In the genomic region with DNA sequence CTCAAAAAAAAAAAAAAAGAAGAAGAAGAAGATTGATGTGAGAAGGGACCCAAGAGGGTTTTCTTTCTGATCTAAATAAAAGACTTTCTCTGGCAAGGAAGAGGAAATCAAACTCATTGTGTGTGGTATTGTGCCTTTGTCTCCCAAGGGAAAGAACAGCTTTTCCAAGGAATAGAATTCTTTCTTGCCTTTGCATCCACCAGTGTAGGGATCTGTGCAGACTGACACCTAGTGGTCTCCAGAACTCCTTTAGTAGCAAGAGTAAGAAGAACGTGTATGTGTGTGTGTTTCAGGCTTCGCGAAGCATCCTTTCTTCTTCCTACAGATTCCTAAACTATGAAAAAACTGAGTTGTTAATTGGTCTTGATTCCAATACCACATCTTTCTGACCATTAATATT, we compare ENCODE assay signal across 8 cellular contexts. TPM values are rescaled to one million over a fixed set of nuclear protein-coding genes. Genes with fewer than 3 reads are reported as not detected.
DNase-seq lines count a peak whose midpoint lies in the region; ATAC-seq, FAIRE-seq and TF ChIP-seq lines count a peak whose summit lies in the region.

No MANE protein-coding gene starts in this region.

- no peak overlapping the region for H3K4me3 Mint-ChIP-seq in astrocyte (ENCODE audit: unreplicated experiment)
- no peak overlapping the region for H3K4me3 Mint-ChIP-seq in activated T-helper 2 cell treated with anti-CD3 and anti-CD28 coated beads, Interferon-gamma antibody, Interleukin-2, Interleukin-4, amounts not matched to agents 10 μg/mL and 5 μg/mL and 100 μg/mL, durations not matched to agents 14 hours and 24 hours and 36 hours (ENCODE audit: low read depth)

- H3K27ac Mint-ChIP-seq in astrocyte (ENCODE audit: unreplicated experiment) = no peak overlapping the region
- no peak overlapping the region for H3K27ac Mint-ChIP-seq in activated T-helper 2 cell treated with anti-CD3 and anti-CD28 coated beads, Interferon-gamma antibody, Interleukin-2, Interleukin-4, amounts not matched to agents 10 μg/mL and 5 μg/mL and 100 μg/mL, durations not matched to agents 14 hours and 24 hours and 36 hours

- H3K27me3 Mint-ChIP-seq in astrocyte (ENCODE audit: low read depth, unreplicated experiment) = no peaks in the 10 kb centered on the region
- peaks cover 30% of the 10 kb centered on the region for H3K27me3 Mint-ChIP-seq in activated T-helper 2 cell treated with anti-CD3 and anti-CD28 coated beads, Interferon-gamma antibody, Interleukin-2, Interleukin-4, amounts not matched to agents 10 μg/mL and 5 μg/mL and 100 μg/mL, durations not matched to agents 14 hours and 24 hours and 36 hours (ENCODE audit: low read depth)

- in situ Hi-C loops in ACHN (cut with HindIII; ENCODE audit: low pct_ligation_motif_present, low pct_unique_long_range_greater_than_20kb, low sequenced_read_pairs) = no loop called here

- H3K36me3 Mint-ChIP-seq in astrocyte (ENCODE audit: low read depth, unreplicated experiment) = no peaks in the 10 kb centered on the region
- H3K36me3 Mint-ChIP-seq in activated T-helper 2 cell treated with anti-CD3 and anti-CD28 coated beads, Interferon-gamma antibody, Interleukin-2, Interleukin-4, amounts not matched to agents 10 μg/mL and 5 μg/mL and 100 μg/mL, durations not matched to agents 14 hours and 24 hours and 36 hours (ENCODE audit: low read depth) = no peaks in the 10 kb centered on the region

- no peak for ATAC-seq in HG02642 (IDR thresholded peaks at IDR 0.05; ENCODE audit: poor library complexity, unreplicated experiment)

- H3K4me1 ChIP-seq in astrocyte (ENCODE audit: insufficient read depth, low read length) = no peaks in the 10 kb centered on the region
- no peaks in the 10 kb centered on the region for H3K4me1 ChIP-seq in keratinocyte (ENCODE audit: control insufficient read depth, extremely low read depth, insufficient read depth, low read length)

- H3K9me1 ChIP-seq in keratinocyte (ENCODE audit: control insufficient read depth, extremely low read depth, insufficient read depth, low read length) = no peaks in the 10 kb centered on the region

- H2AFZ ChIP-seq in astrocyte (ENCODE audit: low read depth, low read length) (no peak overlapping the region), keratinocyte (ENCODE audit: control insufficient read depth, low read length) (no peak overlapping the region)

- H3K9ac ChIP-seq in astrocyte (ENCODE audit: low read length) (no peak overlapping the region), keratinocyte (ENCODE audit: control insufficient read depth, extremely low read depth, insufficient read depth, low read length) (no peak overlapping the region)

- H3K4me1 Mint-ChIP-seq in astrocyte (ENCODE audit: low read depth, unreplicated experiment) = no peaks in the 10 kb centered on the region
- no peaks in the 10 kb centered on the region for H3K4me1 Mint-ChIP-seq in activated T-helper 2 cell treated with anti-CD3 and anti-CD28 coated beads, Interferon-gamma antibody, Interleukin-2, Interleukin-4, amounts not matched to agents 10 μg/mL and 5 μg/mL and 100 μg/mL, durations not matched to agents 14 hours and 24 hours and 36 hours (ENCODE audit: low read depth)

- H3K4me3 ChIP-seq in H7 (ENCODE audit: insufficient read depth, low read depth, low read length) = no peak overlapping the region
- H3K4me3 ChIP-seq in astrocyte (ENCODE audit: insufficient read depth, low read depth, low read length) = no peak overlapping the region
- H3K4me3 ChIP-seq in keratinocyte (ENCODE audit: control insufficient read depth in 2 of 3, extremely low read depth in 1 of 3, insufficient read depth in 2 of 3, low read depth in 1 of 3, low read length in 3 of 3) = no peak overlapping the region

- TF ChIP-seq CTCF in astrocyte (IDR thresholded peaks at IDR 0.05; ENCODE audit: insufficient read depth, low read depth, low read length) (peak; percentile 68), keratinocyte (optimal IDR thresholded peaks at IDR 0.05 in 1 of 3, IDR thresholded peaks at IDR 0.05 in 1 of 3, conservative IDR thresholded peaks at IDR 0.05 in 1 of 3; ENCODE audit: extremely low read depth in 1 of 3, insufficient read depth in 2 of 3, low read length in 3 of 3) (peak; percentile 51 to 65 (median 57))

- no peaks in the 10 kb centered on the region for H4K20me1 ChIP-seq in astrocyte (ENCODE audit: insufficient read depth, low read length)
- H4K20me1 ChIP-seq in keratinocyte (ENCODE audit: control insufficient read depth, extremely low read depth, insufficient read depth, low read length) = no peaks in the 10 kb centered on the region

- intact Hi-C loops in activated T-helper 2 cell treated with anti-CD3 and anti-CD28 coated beads, Interferon-gamma antibody, Interleukin-2, Interleukin-4, amounts not matched to agents 10 μg/mL and 5 μg/mL and 100 μg/mL, durations not matched to agents 14 hours and 24 hours and 36 hours (cut with micrococcal nuclease) = no loop called here

- no peak overlapping the region for H3K27ac ChIP-seq in astrocyte (ENCODE audit: low read depth, low read length)
- no peak overlapping the region for H3K27ac ChIP-seq in keratinocyte (ENCODE audit: control insufficient read depth, insufficient read depth, low read length)

- H3K36me3 ChIP-seq in H7 (replicated peaks; ENCODE audit: control insufficient read depth, insufficient read depth, low read length) (no peaks in the 10 kb centered on the region), astrocyte (ENCODE audit: insufficient read depth, low read length) (no peaks in the 10 kb centered on the region), keratinocyte (ENCODE audit: control insufficient read depth in 2 of 2, extremely low read depth in 1 of 2, insufficient read depth in 2 of 2, low read length in 2 of 2) (no peaks in the 10 kb centered on the region)

- no peak for TF ChIP-seq POLR2A in GM12892 (IDR thresholded peaks at IDR 0.05; ENCODE audit: low read depth, low read length)

- H3K79me2 ChIP-seq in astrocyte (ENCODE audit: insufficient read depth, low read length) (no peaks in the 10 kb centered on the region), keratinocyte (ENCODE audit: control insufficient read depth, insufficient read depth, low read length) (no peaks in the 10 kb centered on the region)

- FAIRE-seq in astrocyte (lab: Jason Lieb, UNC) (peak; percentile 55), keratinocyte (lab: Jason Lieb, UNC) (no peak), GM12892 (lab: Jason Lieb, UNC) (no peak)

- DNase-seq in ACHN = peak; percentile 55
- DNase-seq in H7 = peak; percentile 43
- peak; percentile 52 for DNase-seq in astrocyte (ENCODE audit: low read depth)
- DNase-seq in keratinocyte (ENCODE audit: low read depth, low spot score) = no peak
- DNase-seq in GM12892 (ENCODE audit: insufficient read length) = no peak
- no peak for DNase-seq in activated T-helper 2 cell treated with anti-CD3 and anti-CD28 coated beads, Interferon-gamma antibody, Interleukin-2, Interleukin-4, amounts not matched to agents 10 μg/mL and 5 μg/mL and 100 μg/mL, durations not matched to agents 14 hours and 24 hours and 36 hours (ENCODE audit: low spot score)
- DNase-seq in NOMO-1 treated with dmso at 0.1 percent for 144 hours (lab: John Stamatoyannopoulos, UW; ENCODE audit: unreplicated experiment) = no peak

- H3K9me3 ChIP-seq in astrocyte (ENCODE audit: insufficient read depth, low read depth, low read length) = no peaks in the 10 kb centered on the region
- no peaks in the 10 kb centered on the region for H3K9me3 ChIP-seq in keratinocyte (ENCODE audit: control insufficient read depth, low read depth, low read length)

- H3K4me2 ChIP-seq in astrocyte (ENCODE audit: low read length) (no peak overlapping the region), keratinocyte (ENCODE audit: control insufficient read depth, extremely low read depth, insufficient read depth, low read depth, low read length) (no peak overlapping the region)

- dilution Hi-C loops in keratinocyte (cut with MboI; ENCODE audit: extremely low pct_ligation_motif_present, low sequenced_read_pairs) = no loop called here

- H3K27me3 ChIP-seq in H7 (ENCODE audit: control insufficient read depth, insufficient read depth, low read length) = no peaks in the 10 kb centered on the region
- no peaks in the 10 kb centered on the region for H3K27me3 ChIP-seq in astrocyte (ENCODE audit: insufficient read depth, low read length)
- H3K27me3 ChIP-seq in keratinocyte (ENCODE audit: control insufficient read depth, extremely low read depth, insufficient read depth, low read length) = no peaks in the 10 kb centered on the region

- no peaks in the 10 kb centered on the region for H3K9me3 Mint-ChIP-seq in astrocyte (ENCODE audit: unreplicated experiment)
- no peaks in the 10 kb centered on the region for H3K9me3 Mint-ChIP-seq in activated T-helper 2 cell treated with anti-CD3 and anti-CD28 coated beads, Interferon-gamma antibody, Interleukin-2, Interleukin-4, amounts not matched to agents 10 μg/mL and 5 μg/mL and 100 μg/mL, durations not matched to agents 14 hours and 24 hours and 36 hours

RNA-seq across cellular contexts. Expression of a gene that starts 33.5 kb away (rescaled TPM):
- 19.0 and 21.4 TPM in 2 replicates for total RNA-seq in H7 (2014; rRNA removed; shearing (Covaris generic))
- 138 and 180 TPM in 2 replicates for total RNA-seq in astrocyte
- polyA plus RNA-seq in keratinocyte = 98.3 to 136 TPM (median 116 TPM) in 3 replicates
- 32.2 TPM for polyA plus RNA-seq in keratinocyte (2011; ENCODE audit: low read depth)
- 54.2 and 69.7 TPM in 2 replicates for polyA plus RNA-seq in keratinocyte (2011; cell fraction: cytosol; rRNA removed)
- polyA plus RNA-seq in keratinocyte (2011; cell fraction: nucleus; rRNA removed) = 316 and 318 TPM in 2 replicates
- 51.3 and 110 TPM in 2 replicates for polyA plus RNA-seq in keratinocyte (2012; ENCODE audit: low replicate concordance)
- polyA minus RNA-seq in keratinocyte = 353 to 631 TPM (median 519 TPM) in 3 replicates
- 371 TPM for polyA minus RNA-seq in keratinocyte (2011; cell fraction: cytosol; rRNA and poly(A)+ RNA removed)
- 966 and 975 TPM in 2 replicates for polyA minus RNA-seq in keratinocyte (2011; cell fraction: nucleus; rRNA and poly(A)+ RNA removed)
- 4.2 TPM for polyA plus RNA-seq in GM12892 (2012; ENCODE audit: missing spikeins)
- total RNA-seq in activated T-helper 2 cell treated with anti-CD3 and anti-CD28 coated beads, Interferon-gamma antibody, Interleukin-2, Interleukin-4, amounts not matched to agents 10 μg/mL and 5 μg/mL and 100 μg/mL, durations not matched to agents 14 hours and 24 hours and 36 hours = 12.4 and 12.8 TPM in 2 replicates

Comparison
In these comparisons a context has a peak if more than half of its experiments do, and no peak if none do; other contexts are left out.
1. DNase-seq: peak in ACHN (single experiment), H7 (single experiment) and astrocyte (single experiment); none in keratinocyte (single experiment), GM12892 (single experiment), activated T-helper 2 cell treated with anti-CD3 and anti-CD28 coated beads, Interferon-gamma antibody, Interleukin-2, Interleukin-4, amounts not matched to agents 10 μg/mL and 5 μg/mL and 100 μg/mL, durations not matched to agents 14 hours and 24 hours and 36 hours (single experiment) and NOMO-1 treated with dmso at 0.1 percent for 144 hours (single experiment).